ENCODE assay signal across 10 cellular contexts in genomic region chr11:115126515-115127208, GRCh38.
A peak's percentile ranks its signal among the peaks of the same experiment; 100 is the strongest.
DNase-seq lines count a peak whose midpoint lies in the region; ATAC-seq lines count a peak whose summit lies in the region.
"Had no signal": no experiment of that assay in that cellular context is flagged by ENCODE, and none has a peak within 500 bp of the region (broad histone marks: within the 10 kb centered on the region; RNA-seq: fewer than 3 reads in every experiment).

No MANE protein-coding gene starts in this region.

- DNase-seq in renal cortical epithelial cell (ENCODE audit: low read depth) (peak; percentile 5), iPS-NIHi7 (ENCODE audit: extremely low spot score) (no peak), RPMI8226 (no peak)
- no peak for DNase-seq in stimulated activated CD4-positive, alpha-beta T cell treated with anti-CD3 and anti-CD28 coated beads, Interleukin-4, amount 100 ng/mL, for 4 hours
- DNase-seq: activated CD4-positive, alpha-beta T cell treated with anti-CD3 and anti-CD28 coated beads for 1 hour; DND-41; NCI-H1105 treated with DMSO at 0.1 percent for 48 hours had no signal

- ATAC-seq in GM18870 (IDR thresholded peaks at IDR 0.05; ENCODE audit: unreplicated experiment) (peak; percentile 93), GM21529 (IDR thresholded peaks at IDR 0.05; ENCODE audit: unreplicated experiment) (peak; percentile 87), HG03139 (IDR thresholded peaks at IDR 0.05; ENCODE audit: unreplicated experiment) (peak; percentile 74)
